15 cellular contexts compared by ENCODE assay signal in genomic region chr2:172496096-172496709, GRCh38. TPM values are rescaled to one million over a fixed set of nuclear protein-coding genes. Genes with fewer than 3 reads are reported as not detected.
DNase-seq lines count a peak whose midpoint lies in the region; ATAC-seq, FAIRE-seq and TF ChIP-seq lines count a peak whose summit lies in the region.
"Had no signal": no experiment of that assay in that cellular context is flagged by ENCODE, and none has a peak within 500 bp of the region (broad histone marks: within the 10 kb centered on the region; RNA-seq: fewer than 3 reads in every experiment).

No MANE protein-coding gene starts in this region.

- H3K4me1 ChIP-seq in CD4-positive, CD25-positive, alpha-beta regulatory T cell (ENCODE audit: control insufficient read depth, insufficient read depth, low read length, poor library complexity, severe bottlenecking): peaks cover 71% of the 10 kb centered on the region
- no peaks in the 10 kb centered on the region for H3K4me1 ChIP-seq in esophagus muscularis mucosa
- H3K4me1 ChIP-seq in osteoblast (ENCODE audit: insufficient read depth, low read length): no peaks in the 10 kb centered on the region

- no peak overlapping the region for H2AFZ ChIP-seq in osteoblast (ENCODE audit: low read length)
- H2AFZ ChIP-seq: GM23248, PC-9 had no signal

- FAIRE-seq in D721Med (lab: Jason Lieb, UNC): no peak
- FAIRE-seq: astrocyte, endometrium had no signal

- TF ChIP-seq CTCF in esophagus muscularis mucosa (IDR thresholded peaks at IDR 0.05): no peak
- no peak for TF ChIP-seq CTCF in D721Med (IDR thresholded peaks at IDR 0.05; ENCODE audit: insufficient read depth, missing control alignments)
- TF ChIP-seq CTCF in osteoblast (IDR thresholded peaks at IDR 0.05; ENCODE audit: extremely low read depth, low read depth, low read length): no peak
- no peak for TF ChIP-seq CTCF in omental fat pad (IDR thresholded peaks at IDR 0.05)

- peaks cover 57% of the 10 kb centered on the region for H3K36me3 Mint-ChIP-seq in CD4-positive, CD25-positive, alpha-beta regulatory T cell

- peak; percentile 90 for ATAC-seq in CD4-positive, CD25-positive, alpha-beta regulatory T cell (ENCODE audit: low read depth in 2 of 2)
- ATAC-seq in omental fat pad (ENCODE audit: low FRiP score): no peak

- peaks cover 9 to 90% (median 60%) of the 10 kb centered on the region in 4 donors for H3K4me1 Mint-ChIP-seq in CD4-positive, CD25-positive, alpha-beta regulatory T cell

- 68% methylated on average over 4 of the region's 4 CpGs for WGBS in esophagus muscularis mucosa

- no peak for TF ChIP-seq EP300 in esophagus muscularis mucosa (IDR thresholded peaks at IDR 0.05)

- DNase-seq in CD4-positive, CD25-positive, alpha-beta regulatory T cell: peak; percentile 10 to 92 (median 77)
- DNase-seq in MV-4-11 (lab: John Stamatoyannopoulos, UW): peak; percentile 56
- DNase-seq in activated CD4-positive, alpha-beta T cell treated with anti-CD3 and anti-CD28 coated beads, Interleukin-2, amount 50 U/mL, for 4 hours: peak; percentile 9 to 27
- DNase-seq in esophagus muscularis mucosa (ENCODE audit: extremely low spot score): peak; percentile 78
- no peak for DNase-seq in NCI-H2107 treated with DMSO at 0.1 percent for 48 hours (lab: John Stamatoyannopoulos, UW; ENCODE audit: unreplicated experiment)
- DNase-seq in D721Med (ENCODE audit: insufficient read length, low spot score): no peak
- DNase-seq in osteoblast (ENCODE audit: insufficient read length, low spot score, missing footprints): no peak
- no peak for DNase-seq in omental fat pad (ENCODE audit: low spot score)
- DNase-seq: GM23248, hypothalamus, NCI-H2107, PC-9, WERI-Rb-1 had no signal

- H3K9me3 Mint-ChIP-seq in CD4-positive, CD25-positive, alpha-beta regulatory T cell: no peaks in the 10 kb centered on the region

- H3K9me3 ChIP-seq in CD4-positive, CD25-positive, alpha-beta regulatory T cell (ENCODE audit: control insufficient read depth in 2 of 2, low read length in 2 of 2): no peaks in the 10 kb centered on the region
- no peaks in the 10 kb centered on the region for H3K9me3 ChIP-seq in esophagus muscularis mucosa
- no peaks in the 10 kb centered on the region for H3K9me3 ChIP-seq in osteoblast (ENCODE audit: low read depth, low read length)

- no peak for TF ChIP-seq POLR2A in esophagus muscularis mucosa (IDR thresholded peaks at IDR 0.05; ENCODE audit: low read depth)

- H3K79me2 ChIP-seq in osteoblast (ENCODE audit: insufficient read depth, low read length): no peaks in the 10 kb centered on the region

- peak overlapping the region; percentile 84 to 90 (median 86) for H3K4me3 Mint-ChIP-seq in CD4-positive, CD25-positive, alpha-beta regulatory T cell

- H4K20me1 ChIP-seq in osteoblast (ENCODE audit: insufficient read depth, low read length): no peaks in the 10 kb centered on the region

- peak overlapping the region; percentile 78 for H3K4me3 ChIP-seq in CD4-positive, CD25-positive, alpha-beta regulatory T cell (ENCODE audit: low read depth, low read length)
- H3K4me3 ChIP-seq in esophagus muscularis mucosa (no peak overlapping the region), osteoblast (ENCODE audit: insufficient read depth, low read length) (no peak overlapping the region)
- H3K4me3 ChIP-seq: GM23248, PC-9 had no signal

- no peaks in the 10 kb centered on the region for H3K27me3 ChIP-seq in CD4-positive, CD25-positive, alpha-beta regulatory T cell (ENCODE audit: control insufficient read depth, insufficient read depth, low read length)
- H3K27me3 ChIP-seq in esophagus muscularis mucosa (no peaks in the 10 kb centered on the region), osteoblast (ENCODE audit: insufficient read depth, low read length) (no peaks in the 10 kb centered on the region)

- H3K27ac ChIP-seq in CD4-positive, CD25-positive, alpha-beta regulatory T cell (ENCODE audit: insufficient read depth, low read length, poor library complexity, severe bottlenecking): peak overlapping the region; percentile 79
- H3K27ac ChIP-seq in esophagus muscularis mucosa (replicated peaks in 1 of 4) (no peak overlapping the region), osteoblast (ENCODE audit: low read depth, low read length) (no peak overlapping the region)
- H3K27ac ChIP-seq: GM23248, PC-9, WERI-Rb-1 had no signal

- no peak overlapping the region for H3K4me2 ChIP-seq in osteoblast (ENCODE audit: insufficient read depth, low read length)
- H3K4me2 ChIP-seq: PC-9 had no signal

- H3K36me3 ChIP-seq in CD4-positive, CD25-positive, alpha-beta regulatory T cell (ENCODE audit: control insufficient read depth, insufficient read depth, low read length): peaks cover 25% of the 10 kb centered on the region
- peaks cover 0 to 84% (median 16%) of the 10 kb centered on the region in 4 donors for H3K36me3 ChIP-seq in esophagus muscularis mucosa
- H3K36me3 ChIP-seq in osteoblast (ENCODE audit: insufficient read depth, low read length): no peaks in the 10 kb centered on the region
- H3K36me3 ChIP-seq: WERI-Rb-1 had no signal

- H3K27me3 Mint-ChIP-seq in CD4-positive, CD25-positive, alpha-beta regulatory T cell: no peaks in the 10 kb centered on the region

- intact Hi-C loops in esophagus muscularis mucosa (cut with DNase I): no loop called here

- peak overlapping the region; percentile 94 to 100 (median 95) for H3K27ac Mint-ChIP-seq in CD4-positive, CD25-positive, alpha-beta regulatory T cell

RNA-seq across cellular contexts. Expression of gene PDK1, which starts 59.7 kb away (rescaled TPM):
- 53.0 TPM for total RNA-seq in CD4-positive, CD25-positive, alpha-beta regulatory T cell
- 10 to 100 TPM; 41.0 to 58.5 (median 54.7) TPM for polyA plus RNA-seq in CD4-positive, CD25-positive, alpha-beta regulatory T cell
- 10 to 100 TPM in 3 of 4 donors, 1 to 10 TPM in 1; 5.1 to 15.8 (median 11.2) TPM for total RNA-seq in esophagus muscularis mucosa
- 18.9 and 26.8 TPM in 2 replicates for total RNA-seq in osteoblast
- total RNA-seq in omental fat pad: 10 to 100 TPM; 12.0 to 18.8 (median 16.8) TPM

Comparison
In these comparisons a context has a peak if more than half of its experiments do, and no peak if none do; other contexts are left out.
1. DNase-seq: peak in CD4-positive, CD25-positive, alpha-beta regulatory T cell (3 of 3), MV-4-11 (single experiment), activated CD4-positive, alpha-beta T cell treated with anti-CD3 and anti-CD28 coated beads, Interleukin-2, amount 50 U/mL, for 4 hours (2 of 2) and esophagus muscularis mucosa (single experiment); none in NCI-H2107 treated with DMSO at 0.1 percent for 48 hours (single experiment), D721Med (single experiment), osteoblast (single experiment) and omental fat pad (single experiment).